In genomic region chr7:90958669-90959068, GRCh38 we compare ENCODE assay signal across 18 cellular contexts.
DNase-seq lines count a peak whose midpoint lies in the region; ATAC-seq and TF ChIP-seq lines count a peak whose summit lies in the region.
"Had no signal": no experiment of that assay in that cellular context is flagged by ENCODE, and none has a peak within 500 bp of the region (broad histone marks: within the 10 kb centered on the region; RNA-seq: fewer than 3 reads in every experiment).

No MANE protein-coding gene starts in this region.

- peak; percentile 53 for ATAC-seq in left cardiac atrium
- ATAC-seq in heart left ventricle, result no peak
- ATAC-seq: Panc1; pancreas; stimulated activated memory B cell treated with anti-CD40 and anti-IgM and Interleukin-4, amounts not matched to agents 10 μg/mL and 1 μg/mL and 100 μg/mL, for 72 hours had no signal

- TF ChIP-seq CTCF in heart left ventricle (IDR thresholded peaks at IDR 0.05), result no peak
- no peak for TF ChIP-seq CTCF in fibroblast of pulmonary artery (IDR thresholded peaks at IDR 0.05; ENCODE audit: low read length, missing control alignments)

- H3K4me1 ChIP-seq in heart left ventricle, result peaks cover 0 to 23% (median 6%) of the 10 kb centered on the region in 12 donors

- H3K36me3 ChIP-seq in heart left ventricle, result no peaks in the 10 kb centered on the region
- peaks cover 27% of the 10 kb centered on the region for H3K36me3 ChIP-seq in SK-N-MC (ENCODE audit: insufficient read depth, low read length)
- H3K36me3 ChIP-seq: pancreas, vagina had no signal

- no peak overlapping the region for H3K4me3 ChIP-seq in heart left ventricle
- peak overlapping the region; percentile 8; the same call in 1 of the 2 replicates for H3K4me3 ChIP-seq in SK-N-MC
- no peak overlapping the region for H3K4me3 ChIP-seq in fibroblast of pulmonary artery (replicated peaks; ENCODE audit: low read depth, low read length)
- H3K4me3 ChIP-seq: pancreas, vagina had no signal

- H3K27ac ChIP-seq in heart left ventricle (no peak overlapping the region), SK-N-MC (peak overlapping the region; percentile 96)
- H3K27ac ChIP-seq: pancreas, vagina had no signal

- no peak for TF ChIP-seq POLR2A in heart left ventricle (IDR thresholded peaks at IDR 0.05)

- no peak for DNase-seq in left cardiac atrium
- DNase-seq in heart left ventricle, result no peak
- no peak for DNase-seq in SK-N-MC (ENCODE audit: low read depth, low spot score)
- peak; percentile 74 for DNase-seq in fibroblast of pulmonary artery (ENCODE audit: low read depth)
- DNase-seq in stromal cell of bone marrow (ENCODE audit: low read depth), result peak; percentile 72
- no peak for DNase-seq in DMS114 treated with DMSO at 0.1 percent for 48 hours (lab: John Stamatoyannopoulos, UW; ENCODE audit: unreplicated experiment)
- DNase-seq in stimulated activated CD4-positive, alpha-beta T cell treated with anti-CD3 and anti-CD28 coated beads, Interleukin-2, amount 100 ng/mL, for 48 hours, result no peak
- DNase-seq in stimulated activated CD4-positive, alpha-beta T cell treated with anti-CD3 and anti-CD28 coated beads, Interleukin-1b, Interleukin-23, amount 100 ng/mL, for 48 hours, result no peak
- DNase-seq: activated CD4-positive, alpha-beta T cell treated with anti-CD3 and anti-CD28 coated beads for 48 hours; activated T-cell treated with anti-CD3 and anti-CD28 coated beads, Interleukin-2, amount 50 U/mL, for 48 hours; AML-193; mesendoderm; pancreas; stimulated activated CD4-positive, alpha-beta T cell treated with anti-CD3 and anti-CD28 coated beads, Interleukin-2, amount 100 ng/mL, for 24 hours; T-helper 2 cell had no signal

- intact Hi-C loops in left cardiac atrium (cut with DNase I) (no loop called here), heart left ventricle (cut with DNase I) (no loop called here)

- WGBS in heart left ventricle, 4 donors, result 53 to 86% (median 73%) methylated on average over 3 of the region's 3 CpGs

- no peak overlapping the region for H3K9ac ChIP-seq in SK-N-MC (ENCODE audit: insufficient read length)

- no peaks in the 10 kb centered on the region for H3K9me3 ChIP-seq in heart left ventricle
- no peaks in the 10 kb centered on the region for H3K9me3 ChIP-seq in SK-N-MC (ENCODE audit: low read depth, low read length)
- H3K9me3 ChIP-seq: pancreas, vagina had no signal

- no peaks in the 10 kb centered on the region for H3K27me3 ChIP-seq in heart left ventricle
- H3K27me3 ChIP-seq: pancreas, vagina had no signal

Comparison
In these comparisons a context has a peak if more than half of its experiments do, and no peak if none do; other contexts are left out.
1. ATAC-seq: peak in left cardiac atrium (2 of 2); none in heart left ventricle (0 of 4).
2. DNase-seq: peak in fibroblast of pulmonary artery (single experiment) and stromal cell of bone marrow (single experiment); none in left cardiac atrium (single experiment), heart left ventricle (0 of 5), SK-N-MC (single experiment), DMS114 treated with DMSO at 0.1 percent for 48 hours (single experiment), stimulated activated CD4-positive, alpha-beta T cell treated with anti-CD3 and anti-CD28 coated beads, Interleukin-2, amount 100 ng/mL, for 48 hours (0 of 2) and stimulated activated CD4-positive, alpha-beta T cell treated with anti-CD3 and anti-CD28 coated beads, Interleukin-1b, Interleukin-23, amount 100 ng/mL, for 48 hours (single experiment).